ENCODE assay signal across 1 cellular context in the genomic region with DNA sequence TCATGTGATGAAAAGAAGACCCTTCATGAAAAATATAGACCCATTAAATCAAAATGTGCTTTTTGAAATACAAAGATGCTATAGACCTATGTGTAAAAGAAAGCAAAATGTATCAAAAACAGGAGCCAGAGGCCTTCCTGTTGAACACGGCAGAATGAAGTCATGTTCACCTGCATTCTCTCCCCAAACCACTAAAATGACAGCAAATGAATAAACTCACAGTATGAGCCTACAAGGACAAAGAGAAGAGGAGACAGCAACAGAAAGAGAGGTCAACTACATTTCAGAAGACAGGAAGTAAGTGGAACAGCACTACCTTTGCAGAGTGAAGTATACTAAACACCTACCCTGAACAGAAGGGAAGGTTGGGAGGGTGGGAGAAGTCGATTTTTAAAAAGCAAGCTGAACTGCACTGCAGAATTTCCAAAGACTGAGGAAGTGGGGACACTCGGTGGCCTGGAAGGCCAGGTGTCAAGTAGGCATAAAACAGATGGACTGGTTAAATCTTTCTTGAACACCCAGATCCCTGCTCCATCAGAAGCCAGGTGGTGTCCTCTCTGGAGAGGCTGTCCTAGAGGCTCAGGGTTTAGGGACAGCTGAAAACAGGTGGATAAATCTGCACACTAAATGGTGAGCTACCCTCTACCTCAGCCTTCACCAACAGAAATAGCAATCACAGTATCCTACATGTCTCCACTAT.
TF ChIP-seq lines count a peak whose summit lies in the region.

No MANE protein-coding gene starts in this region.

TF ChIP-seq in GM23338, 12 proteins besides CTCF, POLR2A, EP300 and RAD21 (continued from another document):
- TF ChIP-seq REST (IDR thresholded peaks at IDR 0.05; ENCODE audit: unreplicated experiment): no peak
- TF ChIP-seq JUNB (IDR thresholded peaks at IDR 0.05; ENCODE audit: unreplicated experiment): no peak
- no peak for TF ChIP-seq STAT1 (IDR thresholded peaks at IDR 0.05; ENCODE audit: unreplicated experiment)
